In the genomic region with DNA sequence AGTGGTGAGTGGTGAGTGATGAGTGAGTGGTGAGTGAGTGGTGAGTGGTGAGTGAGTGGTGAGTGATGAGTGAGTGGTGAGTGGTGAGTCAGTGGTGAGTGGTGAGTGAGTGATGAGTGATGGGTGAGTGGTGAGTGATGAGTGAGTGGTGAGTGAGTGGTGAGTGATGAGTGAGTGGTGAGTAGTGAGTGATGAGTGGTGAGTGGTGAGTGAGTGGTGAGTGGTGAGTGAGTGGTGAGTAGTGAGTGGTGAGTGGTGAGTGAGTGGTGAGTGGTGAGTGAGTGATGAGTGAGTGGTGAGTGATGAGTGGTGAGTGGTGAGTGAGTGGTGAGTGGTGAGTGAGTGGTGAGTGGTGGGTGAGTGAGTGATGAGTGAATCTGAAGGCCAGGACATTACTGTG, we compare ENCODE assay signal across 2 cellular contexts.
TF ChIP-seq lines count a peak whose summit lies in the region.
"Not testable (repeated sequence)": the region's sequence is repeated elsewhere in the genome, so short reads cannot be mapped to it uniquely, and the experiment has no call there.

No MANE protein-coding gene starts in this region.

TF ChIP-seq in K562, 482 proteins besides CTCF, POLR2A, EP300 and RAD21:
- TF ChIP-seq, protein P1, sequence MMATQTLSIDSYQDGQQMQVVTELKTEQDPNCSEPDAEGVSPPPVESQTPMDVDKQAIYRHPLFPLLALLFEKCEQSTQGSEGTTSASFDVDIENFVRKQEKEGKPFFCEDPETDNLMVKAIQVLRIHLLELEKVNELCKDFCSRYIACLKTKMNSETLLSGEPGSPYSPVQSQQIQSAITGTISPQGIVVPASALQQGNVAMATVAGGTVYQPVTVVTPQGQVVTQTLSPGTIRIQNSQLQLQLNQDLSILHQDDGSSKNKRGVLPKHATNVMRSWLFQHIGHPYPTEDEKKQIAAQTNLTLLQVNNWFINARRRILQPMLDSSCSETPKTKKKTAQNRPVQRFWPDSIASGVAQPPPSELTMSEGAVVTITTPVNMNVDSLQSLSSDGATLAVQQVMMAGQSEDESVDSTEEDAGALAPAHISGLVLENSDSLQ (IDR thresholded peaks at IDR 0.05) = peak; percentile 42
- TF ChIP-seq, protein P2, sequence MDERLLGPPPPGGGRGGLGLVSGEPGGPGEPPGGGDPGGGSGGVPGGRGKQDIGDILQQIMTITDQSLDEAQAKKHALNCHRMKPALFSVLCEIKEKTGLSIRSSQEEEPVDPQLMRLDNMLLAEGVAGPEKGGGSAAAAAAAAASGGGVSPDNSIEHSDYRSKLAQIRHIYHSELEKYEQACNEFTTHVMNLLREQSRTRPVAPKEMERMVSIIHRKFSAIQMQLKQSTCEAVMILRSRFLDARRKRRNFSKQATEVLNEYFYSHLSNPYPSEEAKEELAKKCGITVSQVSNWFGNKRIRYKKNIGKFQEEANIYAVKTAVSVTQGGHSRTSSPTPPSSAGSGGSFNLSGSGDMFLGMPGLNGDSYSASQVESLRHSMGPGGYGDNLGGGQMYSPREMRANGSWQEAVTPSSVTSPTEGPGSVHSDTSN (CRISPR knock-in tag; IDR thresholded peaks at IDR 0.05; ENCODE audit: low read depth) = not testable (repeated sequence)
- TF ChIP-seq, protein P2 (tag; conservative IDR thresholded peaks at IDR 0.05; ENCODE audit: low read depth) = peak; percentile 57
- TF ChIP-seq ARHGAP35 (IDR thresholded peaks at IDR 0.05; ENCODE audit: partially characterized antibody) (peak; percentile 72), MEIS2 (IDR thresholded peaks at IDR 0.05; ENCODE audit: partially characterized antibody) (peak; percentile 38)
TF ChIP-seq in K562: peak in this region for 4; not testable (repeated sequence) for 478.

TF ChIP-seq in HepG2, 621 proteins besides CTCF, POLR2A, EP300 and RAD21:
- peak; percentile 40 for TF ChIP-seq ASH2L (IDR thresholded peaks at IDR 0.05; ENCODE audit: insufficient read length, low read depth, low read length)
